ENCODE assay signal across 13 cellular contexts in genomic region chr5:69467442-69468225, GRCh38. TPM values are rescaled to one million over a fixed set of nuclear protein-coding genes. Genes with fewer than 3 reads are reported as not detected.
DNase-seq lines count a peak whose midpoint lies in the region; ATAC-seq and TF ChIP-seq lines count a peak whose summit lies in the region.
"Had no signal": no experiment of that assay in that cellular context is flagged by ENCODE, and none has a peak within 500 bp of the region (broad histone marks: within the 10 kb centered on the region; RNA-seq: fewer than 3 reads in every experiment).

No MANE protein-coding gene starts in this region.

- H3K4me3 Mint-ChIP-seq in endodermal cell, result no peak overlapping the region
- H3K4me3 Mint-ChIP-seq in activated T-cell treated with anti-CD3 and anti-CD28 coated beads, Interleukin-2, amount 50 U/mL, for 72 hours, result no peak overlapping the region
- H3K4me3 Mint-ChIP-seq: central memory CD8-positive, alpha-beta T cell had no signal

- 82% methylated on average over 7 of the region's 8 CpGs; no CpG with 5 or more reads in 1 of the 2 experiments for WGBS in endodermal cell (ENCODE audit: insufficient coverage in 1 of 2, insufficient read length in 1 of 2), 2 experiments

- H3K4me1 ChIP-seq in foreskin keratinocyte (no peaks in the 10 kb centered on the region), endodermal cell (ENCODE audit: control insufficient read depth, insufficient read depth, low read length) (no peaks in the 10 kb centered on the region)
- H3K4me1 ChIP-seq: lower lobe of right lung had no signal

- peak; percentile 83 for DNase-seq in GM06990 (ENCODE audit: extremely low read depth, insufficient read length)
- DNase-seq in GM19240 (ENCODE audit: insufficient read length, low spot score), result peak; percentile 56
- no peak for DNase-seq in GOT3 (lab: John Stamatoyannopoulos, UW)
- DNase-seq in foreskin keratinocyte, result no peak
- DNase-seq in endodermal cell, result no peak
- DNase-seq in activated T-cell treated with anti-CD3 and anti-CD28 coated beads, Interleukin-2, amount 50 U/mL, for 72 hours, result no peak
- DNase-seq: activated T-cell treated with anti-CD3 and anti-CD28 coated beads, Interleukin-2, amount 50 U/mL, for 1 hour; lower lobe of right lung; NCI-H1417; PC-3 had no signal

- H3K4me1 Mint-ChIP-seq in endodermal cell, result peaks cover 3% of the 10 kb centered on the region
- no peaks in the 10 kb centered on the region for H3K4me1 Mint-ChIP-seq in activated T-cell treated with anti-CD3 and anti-CD28 coated beads, Interleukin-2, amount 50 U/mL, for 72 hours (ENCODE audit: low read depth)
- H3K4me1 Mint-ChIP-seq: central memory CD8-positive, alpha-beta T cell had no signal

- H3K36me3 ChIP-seq in GM06990 (ENCODE audit: control insufficient read depth, insufficient read depth, low read length), result no peaks in the 10 kb centered on the region
- H3K36me3 ChIP-seq in endodermal cell (ENCODE audit: control insufficient read depth, insufficient read depth, low read length), result no peaks in the 10 kb centered on the region
- H3K36me3 ChIP-seq: lower lobe of right lung had no signal

- peaks cover 14% of the 10 kb centered on the region for H3K9me3 Mint-ChIP-seq in endodermal cell
- H3K9me3 Mint-ChIP-seq in activated T-cell treated with anti-CD3 and anti-CD28 coated beads, Interleukin-2, amount 50 U/mL, for 72 hours, result peaks cover 0 to 5% of the 10 kb centered on the region in 2 donors

- peak; percentile 96 for ATAC-seq in HG02642 (IDR thresholded peaks at IDR 0.05; ENCODE audit: poor library complexity, unreplicated experiment)
- peak; percentile 94 for ATAC-seq in HG03439 (IDR thresholded peaks at IDR 0.05; ENCODE audit: unreplicated experiment)
- no peak for ATAC-seq in foreskin keratinocyte
- ATAC-seq in activated T-cell treated with anti-CD3 and anti-CD28 coated beads, Interleukin-2, amount 50 U/mL, for 72 hours (replicated peaks in 1 of 2), result no peak
- ATAC-seq: lower lobe of right lung, PC-3 had no signal

- no peak overlapping the region for H3K27ac Mint-ChIP-seq in endodermal cell
- H3K27ac Mint-ChIP-seq in activated T-cell treated with anti-CD3 and anti-CD28 coated beads, Interleukin-2, amount 50 U/mL, for 72 hours, result no peak overlapping the region

- no peak for TF ChIP-seq CTCF in GM06990 (IDR thresholded peaks at IDR 0.05; ENCODE audit: insufficient read depth, low read length, poor library complexity, severe bottlenecking)
- TF ChIP-seq CTCF in foreskin keratinocyte (conservative IDR thresholded peaks at IDR 0.05), result no peak
- no peak for TF ChIP-seq CTCF in endodermal cell (conservative IDR thresholded peaks at IDR 0.05)

- H3K27me3 ChIP-seq in GM06990 (replicated peaks; ENCODE audit: control insufficient read depth, insufficient read depth, low read length), result no peaks in the 10 kb centered on the region
- no peaks in the 10 kb centered on the region for H3K27me3 ChIP-seq in foreskin keratinocyte
- no peaks in the 10 kb centered on the region for H3K27me3 ChIP-seq in endodermal cell (ENCODE audit: control insufficient read depth, insufficient read depth, low read length, poor library complexity, severe bottlenecking)

- no peak overlapping the region for H3K9ac ChIP-seq in endodermal cell (ENCODE audit: extremely low read depth, low read length, poor library complexity, severe bottlenecking)

- H3K4me3 ChIP-seq in GM06990 (replicated peaks; ENCODE audit: low read depth, low read length) (0 out of 2 replicates have a peak overlapping the region, but pooled peaks have one; percentile 11), endodermal cell (ENCODE audit: low read length) (no peak overlapping the region)
- H3K4me3 ChIP-seq: lower lobe of right lung had no signal

- H3K27me3 Mint-ChIP-seq in endodermal cell (ENCODE audit: insufficient read depth), result no peaks in the 10 kb centered on the region
- peaks cover 9% of the 10 kb centered on the region for H3K27me3 Mint-ChIP-seq in activated T-cell treated with anti-CD3 and anti-CD28 coated beads, Interleukin-2, amount 50 U/mL, for 72 hours (ENCODE audit: low read depth)

- H3K27ac ChIP-seq in foreskin keratinocyte, result no peak overlapping the region
- H3K27ac ChIP-seq in endodermal cell (ENCODE audit: low read depth, low read length), result no peak overlapping the region
- H3K27ac ChIP-seq: lower lobe of right lung had no signal

- no peaks in the 10 kb centered on the region for H3K9me3 ChIP-seq in endodermal cell (ENCODE audit: control insufficient read depth, low read length)
- H3K9me3 ChIP-seq: lower lobe of right lung had no signal

- H3K36me3 Mint-ChIP-seq in endodermal cell (ENCODE audit: low read depth), result no peaks in the 10 kb centered on the region
- H3K36me3 Mint-ChIP-seq in activated T-cell treated with anti-CD3 and anti-CD28 coated beads, Interleukin-2, amount 50 U/mL, for 72 hours (ENCODE audit: insufficient read depth in 2 of 2), result no peaks in the 10 kb centered on the region

RNA-seq across cellular contexts. Expression of gene OCLN, which starts 25.0 kb away (rescaled TPM):
- total RNA-seq in foreskin keratinocyte, result 4.0 and 4.1 TPM in 2 replicates
- 0.73 and 0.78 TPM in 2 replicates for polyA plus RNA-seq in foreskin keratinocyte
- total RNA-seq in endodermal cell, result 100 to 1,000 TPM; 117 to 124 TPM
- polyA plus RNA-seq in endodermal cell (2013, experiment 1 of 2), result 22.9 TPM
- polyA plus RNA-seq in endodermal cell (2013, experiment 2 of 2), result 22.1 TPM
- 1 to 10 TPM in 1 of 2 donors, under 1 TPM in 1; 0.62 to 2.8 TPM for total RNA-seq in activated T-cell treated with anti-CD3 and anti-CD28 coated beads, Interleukin-2, amount 50 U/mL, for 72 hours

RNA-seq across cellular contexts. Expression of gene MARVELD2, which starts 52.7 kb away (rescaled TPM):
- total RNA-seq in foreskin keratinocyte, result 23.1 and 23.7 TPM in 2 replicates
- 4.1 and 4.9 TPM in 2 replicates for polyA plus RNA-seq in foreskin keratinocyte
- total RNA-seq in endodermal cell, result 10 to 100 TPM; 30.5 to 38.0 TPM
- 3.9 TPM for polyA plus RNA-seq in endodermal cell (2013, experiment 1 of 2)
- 4.1 TPM for polyA plus RNA-seq in endodermal cell (2013, experiment 2 of 2)
- total RNA-seq in activated T-cell treated with anti-CD3 and anti-CD28 coated beads, Interleukin-2, amount 50 U/mL, for 72 hours, result under 1 TPM; 0.74 to 0.76 TPM

Comparison
In these comparisons a context has a peak if more than half of its experiments do, and no peak if none do; other contexts are left out.
1. DNase-seq: peak in GM06990 (single experiment) and GM19240 (single experiment); none in GOT3 (single experiment), foreskin keratinocyte (0 of 2), endodermal cell (single experiment) and activated T-cell treated with anti-CD3 and anti-CD28 coated beads, Interleukin-2, amount 50 U/mL, for 72 hours (0 of 2).
2. ATAC-seq: peak in HG02642 (single experiment) and HG03439 (single experiment); none in foreskin keratinocyte (single experiment) and activated T-cell treated with anti-CD3 and anti-CD28 coated beads, Interleukin-2, amount 50 U/mL, for 72 hours (0 of 2).
3. RNA of gene OCLN, which starts 25.0 kb away (total RNA-seq): 117 to 124 TPM in endodermal cell; 4.0 to 4.1 TPM in foreskin keratinocyte and 0.62 to 2.8 TPM in activated T-cell treated with anti-CD3 and anti-CD28 coated beads, Interleukin-2, amount 50 U/mL, for 72 hours; every median in the first group is over 10 times any median in the second.
4. RNA of gene MARVELD2, which starts 52.7 kb away (total RNA-seq): 30.5 to 38.0 TPM in endodermal cell and 23.1 to 23.7 TPM in foreskin keratinocyte; 0.74 to 0.76 TPM in activated T-cell treated with anti-CD3 and anti-CD28 coated beads, Interleukin-2, amount 50 U/mL, for 72 hours; every median in the first group is over 10 times any median in the second.